22 cellular contexts compared by ENCODE assay signal in genomic region chr13:85853901-85854663, GRCh38. TPM values are rescaled to one million over a fixed set of nuclear protein-coding genes. Genes with fewer than 3 reads are reported as not detected.
"Had no signal": no experiment of that assay in that cellular context is flagged by ENCODE, and none has a peak within 500 bp of the region (broad histone marks: within the 10 kb centered on the region; RNA-seq: fewer than 3 reads in every experiment).

No MANE protein-coding gene starts in this region.

- ATAC-seq: gastrocnemius medialis, mucosa of descending colon had no signal

- H3K4me3 ChIP-seq: ascending aorta, coronary artery, gastrocnemius medialis, left ventricle myocardium inferior, mucosa of descending colon, prostate gland, right atrium auricular region, skin epidermis had no signal

- DNase-seq: activated CD4-positive, alpha-beta T cell treated with anti-CD3 and anti-CD28 coated beads, Interleukin-2, amount 50 U/mL, for 1 hour; activated CD4-positive, CD25-positive, alpha-beta regulatory T cell treated with anti-CD3 and anti-CD28 coated beads, Interleukin-2, amount 50 U/mL, for 72 hours; activated CD8-positive, alpha-beta memory T cell treated with anti-CD3 and anti-CD28 coated beads for 24 hours; activated CD8-positive, alpha-beta memory T cell treated with anti-CD3 and anti-CD28 coated beads, Interleukin-2, amount 50 U/mL, for 48 hours; activated effector memory CD4-positive, alpha-beta T cell treated with Interleukin-2 at 50 U/mL for 16 hours; activated naive CD4-positive, alpha-beta T cell treated with anti-CD3 and anti-CD28 coated beads, Interleukin-2, amount 10 ng/mL, durations not matched to agents 7 days and 5 days; activated T-cell treated with anti-CD3 and anti-CD28 coated beads, Interleukin-2, amount 50 U/mL, for 48 hours; gastrocnemius medialis; head of caudate nucleus; kidney glomerular epithelial cell; left ventricle myocardium inferior; mucosa of descending colon; naive B cell; stimulated activated CD4-positive, alpha-beta T cell treated with anti-CD3 and anti-CD28 coated beads, Interleukin-15, amount 100 ng/mL, for 24 hours; stimulated activated CD4-positive, alpha-beta T cell treated with anti-CD3 and anti-CD28 coated beads, Interleukin-4, amount 100 ng/mL, for 1 hour; T1000 had no signal

- H3K36me3 ChIP-seq: ascending aorta, gastrocnemius medialis, left ventricle myocardium inferior, prostate gland, right atrium auricular region had no signal

- H3K27me3 ChIP-seq: ascending aorta, gastrocnemius medialis, right atrium auricular region had no signal

- H3K4me1 ChIP-seq: ascending aorta, gastrocnemius medialis, left ventricle myocardium inferior, prostate gland, right atrium auricular region had no signal

- H3K9me3 ChIP-seq: ascending aorta, gastrocnemius medialis, prostate gland had no signal

- H3K27ac ChIP-seq: ascending aorta, coronary artery, gastrocnemius medialis, left ventricle myocardium inferior, prostate gland, right atrium auricular region, skin epidermis had no signal

RNA-seq across cellular contexts. Expression of gene SLITRK6, which starts 54.9 kb away (rescaled TPM):
- total RNA-seq: ascending aorta; gastrocnemius medialis; T-helper 1 cell treated with Interleukin-12 subunit alpha and Interleukin-12 subunit beta and Interleukin-4 antibody, amounts not matched to agents 30 ng/mL and 1 ng/mL, for 36 hours had no signal
